In genomic region chr1:184708084-184708676, GRCh38 we compare ENCODE assay signal across 11 cellular contexts.
"Had no signal": no experiment of that assay in that cellular context is flagged by ENCODE, and none has a peak within 500 bp of the region (broad histone marks: within the 10 kb centered on the region; RNA-seq: fewer than 3 reads in every experiment).

No MANE protein-coding gene starts in this region.

- H3K4me1 Mint-ChIP-seq: activated CD4-positive, alpha-beta T cell treated with anti-CD3 and anti-CD28 coated beads, Interleukin-2, amount 10 ng/mL, durations not matched to agents 7 days and 5 days; neural crest cell had no signal

- H3K4me1 ChIP-seq: psoas muscle, spleen, upper lobe of right lung had no signal

- H3K27me3 Mint-ChIP-seq: activated CD4-positive, alpha-beta T cell treated with anti-CD3 and anti-CD28 coated beads, Interleukin-2, amount 10 ng/mL, durations not matched to agents 7 days and 5 days had no signal

- H3K27me3 ChIP-seq: spleen, upper lobe of right lung had no signal

- H3K4me3 Mint-ChIP-seq: activated CD4-positive, alpha-beta T cell treated with anti-CD3 and anti-CD28 coated beads, Interleukin-2, amount 10 ng/mL, durations not matched to agents 7 days and 5 days; activated naive CD4-positive, alpha-beta T cell treated with anti-CD3 and anti-CD28 coated beads for 36 hours; neural crest cell; T-helper 2 cell treated with Interferon-gamma antibody and Interleukin-4, amounts not matched to agents 5 μg/mL and 100 μg/mL, for 36 hours had no signal

- H3K27ac Mint-ChIP-seq: activated CD4-positive, alpha-beta T cell treated with anti-CD3 and anti-CD28 coated beads, Interleukin-2, amount 10 ng/mL, durations not matched to agents 7 days and 5 days; activated naive CD4-positive, alpha-beta T cell treated with anti-CD3 and anti-CD28 coated beads for 36 hours; T-helper 2 cell treated with Interferon-gamma antibody and Interleukin-4, amounts not matched to agents 5 μg/mL and 100 μg/mL, for 36 hours had no signal

- ATAC-seq: left colon, psoas muscle, sciatic nerve, upper lobe of right lung had no signal

- H3K27ac ChIP-seq: psoas muscle, spleen, thoracic aorta, upper lobe of right lung had no signal

- H3K4me3 ChIP-seq: psoas muscle, spleen, thoracic aorta, upper lobe of right lung had no signal

- H3K9me3 Mint-ChIP-seq: activated CD4-positive, alpha-beta T cell treated with anti-CD3 and anti-CD28 coated beads, Interleukin-2, amount 10 ng/mL, durations not matched to agents 7 days and 5 days; activated naive CD4-positive, alpha-beta T cell treated with anti-CD3 and anti-CD28 coated beads for 36 hours; neural crest cell; T-helper 2 cell treated with Interferon-gamma antibody and Interleukin-4, amounts not matched to agents 5 μg/mL and 100 μg/mL, for 36 hours had no signal

- H3K9me3 ChIP-seq: psoas muscle, spleen, thoracic aorta, upper lobe of right lung had no signal

- DNase-seq: activated CD4-positive, alpha-beta T cell treated with anti-CD3 and anti-CD28 coated beads, Interleukin-2, amount 10 ng/mL, durations not matched to agents 7 days and 5 days; activated CD8-positive, alpha-beta memory T cell treated with anti-CD3 and anti-CD28 coated beads, Interleukin-2, amount 50 U/mL, for 48 hours; activated naive CD4-positive, alpha-beta T cell treated with anti-CD3 and anti-CD28 coated beads for 36 hours; left colon; psoas muscle; spleen; upper lobe of right lung had no signal
